In the genomic region with DNA sequence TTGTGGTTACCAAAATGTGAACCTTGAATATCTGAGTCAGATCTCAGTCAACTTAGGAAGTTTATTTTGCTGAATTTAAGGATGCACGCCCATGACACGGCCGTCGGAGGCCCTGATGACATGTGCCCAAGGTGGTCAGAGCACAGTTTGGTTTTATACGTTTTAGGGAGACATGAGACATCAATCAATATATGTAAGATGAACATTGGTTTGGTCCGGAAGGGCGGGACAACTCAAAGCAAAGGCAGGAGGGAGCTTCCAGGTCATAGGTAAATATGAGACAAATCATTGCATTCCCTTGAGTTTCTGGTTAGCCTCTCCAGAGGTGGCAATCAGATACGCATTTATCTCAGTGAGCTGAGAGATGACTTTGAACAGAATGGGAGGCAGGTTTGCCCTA, we compare ENCODE assay signal across 9 cellular contexts. TPM values are rescaled to one million over a fixed set of nuclear protein-coding genes. Genes with fewer than 3 reads are reported as not detected.
DNase-seq lines count a peak whose midpoint lies in the region; ATAC-seq and TF ChIP-seq lines count a peak whose summit lies in the region.
"Had no signal": no experiment of that assay in that cellular context is flagged by ENCODE, and none has a peak within 500 bp of the region (broad histone marks: within the 10 kb centered on the region; RNA-seq: fewer than 3 reads in every experiment).

No MANE protein-coding gene starts in this region.

- peaks cover 62% of the 10 kb centered on the region for H3K4me1 Mint-ChIP-seq in activated naive CD4-positive, alpha-beta T cell treated with anti-CD3 and anti-CD28 coated beads for 36 hours (ENCODE audit: low read depth)
- peaks cover 77% of the 10 kb centered on the region for H3K4me1 Mint-ChIP-seq in activated naive CD8-positive, alpha-beta T cell (ENCODE audit: low read depth)

- H3K4me3 ChIP-seq in right lobe of liver, result peak overlapping the region in 1 of 3 donors; percentile 94
- peak overlapping the region; percentile 82 to 90 for H3K4me3 ChIP-seq in tibial artery

- no peak for ATAC-seq in right lobe of liver

- no peak for TF ChIP-seq CTCF in right lobe of liver (IDR thresholded peaks at IDR 0.05)
- TF ChIP-seq CTCF in tibial artery (IDR thresholded peaks at IDR 0.05), result no peak

- H3K27ac ChIP-seq in right lobe of liver (peak overlapping the region in 2 of 3 donors; percentile 90 to 98), tibial artery (peak overlapping the region; percentile 97 to 98)

- no peak for TF ChIP-seq POLR2A in right lobe of liver (IDR thresholded peaks at IDR 0.05)

- no peaks in the 10 kb centered on the region for H3K27me3 ChIP-seq in right lobe of liver
- H3K27me3 ChIP-seq in tibial artery, result no peaks in the 10 kb centered on the region

- intact Hi-C loops in activated naive CD4-positive, alpha-beta T cell treated with anti-CD3 and anti-CD28 coated beads for 36 hours (cut with micrococcal nuclease), result no loop called here
- intact Hi-C loops in right lobe of liver (cut with DNase I) (no loop called here), tibial artery (cut with DNase I; ENCODE audit: low total_unique reads) (no loop called here)

- no peaks in the 10 kb centered on the region for H3K27me3 Mint-ChIP-seq in activated naive CD4-positive, alpha-beta T cell treated with anti-CD3 and anti-CD28 coated beads for 36 hours (ENCODE audit: low read depth)
- no peaks in the 10 kb centered on the region for H3K27me3 Mint-ChIP-seq in activated naive CD8-positive, alpha-beta T cell

- DNase-seq in activated naive CD4-positive, alpha-beta T cell treated with anti-CD3 and anti-CD28 coated beads for 36 hours, result peak; percentile 58
- no peak for DNase-seq in activated naive CD4-positive, alpha-beta T cell treated with Interleukin-2 at 50 U/mL for 16 hours
- no peak for DNase-seq in right lobe of liver
- no peak for DNase-seq in tibial artery
- no peak for DNase-seq in COR-L47 (lab: John Stamatoyannopoulos, UW)
- DNase-seq in SK-N-DZ (ENCODE audit: low spot score), result no peak
- DNase-seq in NCI-H1105 (lab: John Stamatoyannopoulos, UW), result no peak

- CTCF ChIA-PET in activated naive CD4-positive, alpha-beta T cell treated with anti-CD3 and anti-CD28 coated beads for 36 hours (lab: Charles Lee), result interaction anchor here (0.6 kb wide), 1 partner anchor 97 kb away, joined by 3 read pairs; no protein-coding TSS in a partner anchor

- peaks cover 6% of the 10 kb centered on the region for H3K36me3 Mint-ChIP-seq in activated naive CD4-positive, alpha-beta T cell treated with anti-CD3 and anti-CD28 coated beads for 36 hours (ENCODE audit: low read depth)
- H3K36me3 Mint-ChIP-seq in activated naive CD8-positive, alpha-beta T cell, result peaks cover 5% of the 10 kb centered on the region

- H3K4me3 Mint-ChIP-seq in activated naive CD4-positive, alpha-beta T cell treated with anti-CD3 and anti-CD28 coated beads for 36 hours, result peak overlapping the region; percentile 86
- peak overlapping the region; percentile 95 for H3K4me3 Mint-ChIP-seq in activated naive CD8-positive, alpha-beta T cell

- peak overlapping the region; percentile 93 for H3K27ac Mint-ChIP-seq in activated naive CD4-positive, alpha-beta T cell treated with anti-CD3 and anti-CD28 coated beads for 36 hours
- peak overlapping the region; percentile 96 for H3K27ac Mint-ChIP-seq in activated naive CD8-positive, alpha-beta T cell

- H3K9me3 ChIP-seq in right lobe of liver, result no peaks in the 10 kb centered on the region
- no peaks in the 10 kb centered on the region for H3K9me3 ChIP-seq in tibial artery

- no peaks in the 10 kb centered on the region for H3K9me3 Mint-ChIP-seq in activated naive CD4-positive, alpha-beta T cell treated with anti-CD3 and anti-CD28 coated beads for 36 hours
- H3K9me3 Mint-ChIP-seq in activated naive CD8-positive, alpha-beta T cell (ENCODE audit: low read depth), result no peaks in the 10 kb centered on the region

- no peaks in the 10 kb centered on the region for H3K4me1 ChIP-seq in right lobe of liver
- H3K4me1 ChIP-seq in tibial artery, result peaks cover 5 to 38% (median 27%) of the 10 kb centered on the region in 4 donors

- peaks cover 0 to 4% (median 0%) of the 10 kb centered on the region in 4 donors for H3K36me3 ChIP-seq in right lobe of liver
- H3K36me3 ChIP-seq in tibial artery, result no peaks in the 10 kb centered on the region

- WGBS in right lobe of liver (ENCODE audit: insufficient coverage, low coverage, low lambda C conversion rate, missing lambda C conversion rate), result 95% methylated on average over 3 of the region's 8 CpGs

RNA-seq across cellular contexts. Expression of gene PRMT2, which starts 1.0 kb away (rescaled TPM):
- total RNA-seq in activated naive CD4-positive, alpha-beta T cell treated with anti-CD3 and anti-CD28 coated beads for 36 hours, result 10 to 100 TPM; 78.5 to 81.1 TPM
- 10 to 100 TPM; 12.4 to 28.0 (median 19.6) TPM for total RNA-seq in right lobe of liver
- polyA plus RNA-seq in SK-N-DZ (2014; cell fraction: cytosol; rRNA removed), result 67.4 and 72.7 TPM in 2 replicates
- polyA plus RNA-seq in SK-N-DZ (2014; cell fraction: nucleus; rRNA removed), result 64.4 and 68.6 TPM in 2 replicates

RNA-seq across cellular contexts. Expression of gene S100B, which starts 29.5 kb away (rescaled TPM):
- under 1 TPM in 1 of 2 experiments, not detected in 1; 0.24 TPM for total RNA-seq in activated naive CD4-positive, alpha-beta T cell treated with anti-CD3 and anti-CD28 coated beads for 36 hours
- total RNA-seq in right lobe of liver, result under 1 TPM in 3 of 6 experiments, not detected in 3; 0.49 to 0.78 (median 0.62) TPM
- 0.16 TPM in 1 of 2 replicates, not detected in the other for polyA plus RNA-seq in SK-N-DZ (2014; cell fraction: cytosol; rRNA removed)
- polyA plus RNA-seq in SK-N-DZ (2014; cell fraction: nucleus; rRNA removed), result not detected in 2 replicates
- total RNA-seq: HT1080 had no signal
